19 cellular contexts compared by ENCODE assay signal in the genomic region with DNA sequence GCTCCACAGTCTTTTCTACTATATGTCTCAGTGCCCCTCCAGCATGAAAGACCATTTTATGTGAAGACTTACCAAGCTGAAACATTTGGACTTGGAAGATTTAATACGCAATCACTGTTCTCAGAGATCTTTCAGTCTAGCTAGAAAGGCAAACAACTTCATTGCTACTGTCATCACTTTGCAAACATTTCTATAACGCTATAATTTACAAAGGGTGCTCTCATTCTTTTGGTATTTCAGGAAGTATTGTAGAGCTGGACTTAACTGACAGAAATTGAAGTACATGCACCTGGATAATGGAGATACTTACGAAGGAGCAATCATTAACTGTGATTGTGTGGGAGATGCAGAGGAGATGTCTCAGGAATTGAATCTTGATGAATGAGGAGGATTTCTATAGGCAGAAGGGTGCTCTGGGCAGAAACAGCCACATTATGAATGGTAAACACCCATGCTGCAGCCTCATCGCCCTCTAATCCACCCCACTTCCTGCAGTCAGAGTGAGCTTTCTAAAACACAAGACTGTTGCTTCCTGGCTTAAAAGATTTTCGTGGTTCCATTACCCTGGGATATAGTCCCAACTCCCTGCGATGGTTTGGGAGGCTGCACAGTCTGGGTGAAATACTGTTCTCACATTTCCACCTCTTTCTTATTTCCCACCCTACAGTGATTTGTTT.
"Had no signal": no experiment of that assay in that cellular context is flagged by ENCODE, and none has a peak within 500 bp of the region (broad histone marks: within the 10 kb centered on the region; RNA-seq: fewer than 3 reads in every experiment).

No MANE protein-coding gene starts in this region.

- H3K4me3 ChIP-seq: ascending aorta, cardiac muscle cell, sigmoid colon, upper lobe of right lung had no signal

- H3K27me3 ChIP-seq: ascending aorta, cardiac muscle cell, sigmoid colon, upper lobe of right lung had no signal

- DNase-seq: activated CD4-positive, alpha-beta memory T cell treated with anti-CD3 and anti-CD28 coated beads for 36 hours; activated CD4-positive, alpha-beta T cell treated with anti-CD3 and anti-CD28 coated beads for 1 hour; activated gamma-delta T cell treated with Interleukin-2 at 50 U/mL for 16 hours; activated naive CD8-positive, alpha-beta T cell treated with anti-CD3 and anti-CD28 coated beads, Interleukin-2, amount 10 ng/mL, durations not matched to agents 7 days and 5 days; activated T-cell treated with anti-CD3 and anti-CD28 coated beads, Interleukin-2, amount 50 U/mL, for 48 hours; foreskin melanocyte; head of caudate nucleus; sigmoid colon; stimulated activated CD4-positive, alpha-beta T cell treated with anti-CD3 and anti-CD28 coated beads, Interleukin-12 subunit alpha, Interleukin-12 subunit beta, amount 100 ng/mL, for 4 hours; stimulated activated naive CD4-positive, alpha-beta T cell treated with Interleukin-2 at 50 U/mL for 16 hours; T1000; upper lobe of right lung had no signal

- FAIRE-seq: colon, islet of Langerhans had no signal

- H3K27ac ChIP-seq: ascending aorta, cardiac muscle cell, sigmoid colon, upper lobe of right lung had no signal

- H3K4me1 Mint-ChIP-seq: memory B cell, nephron had no signal

- H3K9me3 ChIP-seq: ascending aorta, sigmoid colon, upper lobe of right lung had no signal

- H3K4me1 ChIP-seq: ascending aorta, sigmoid colon, upper lobe of right lung had no signal

- H3K4me3 Mint-ChIP-seq: activated CD4-positive, alpha-beta memory T cell treated with anti-CD3 and anti-CD28 coated beads for 36 hours; activated naive CD8-positive, alpha-beta T cell treated with anti-CD3 and anti-CD28 coated beads, Interleukin-2, amount 10 ng/mL, durations not matched to agents 7 days and 5 days; memory B cell; nephron had no signal

- H3K36me3 Mint-ChIP-seq: activated CD4-positive, alpha-beta memory T cell treated with anti-CD3 and anti-CD28 coated beads for 36 hours; activated naive CD8-positive, alpha-beta T cell treated with anti-CD3 and anti-CD28 coated beads, Interleukin-2, amount 10 ng/mL, durations not matched to agents 7 days and 5 days; memory B cell had no signal

- H3K9me3 Mint-ChIP-seq: activated CD4-positive, alpha-beta memory T cell treated with anti-CD3 and anti-CD28 coated beads for 36 hours; activated naive CD8-positive, alpha-beta T cell treated with anti-CD3 and anti-CD28 coated beads, Interleukin-2, amount 10 ng/mL, durations not matched to agents 7 days and 5 days had no signal

- H3K27ac Mint-ChIP-seq: activated CD4-positive, alpha-beta memory T cell treated with anti-CD3 and anti-CD28 coated beads for 36 hours; memory B cell; nephron had no signal

- ATAC-seq: left lobe of liver, upper lobe of right lung had no signal

- H3K36me3 ChIP-seq: ascending aorta, cardiac muscle cell, sigmoid colon, upper lobe of right lung had no signal
